ENCODE assay signal across 9 cellular contexts in genomic region chr4:83083925-83084475, GRCh38. TPM values are rescaled to one million over a fixed set of nuclear protein-coding genes. Genes with fewer than 3 reads are reported as not detected.
DNase-seq lines count a peak whose midpoint lies in the region; ATAC-seq and TF ChIP-seq lines count a peak whose summit lies in the region.
"Had no signal": no experiment of that assay in that cellular context is flagged by ENCODE, and none has a peak within 500 bp of the region (broad histone marks: within the 10 kb centered on the region; RNA-seq: fewer than 3 reads in every experiment).

No MANE protein-coding gene starts in this region.

- H3K36me3 Mint-ChIP-seq in glutamatergic neuron (ENCODE audit: unreplicated experiment): peaks cover 11% of the 10 kb centered on the region

- peak in 4 of 5 donors; percentile 41 to 78 (median 55) for DNase-seq in T-helper 1 cell
- peak; percentile 80 for DNase-seq in central memory CD4-positive, alpha-beta T cell
- DNase-seq in stimulated activated CD4-positive, alpha-beta T cell treated with anti-CD3 and anti-CD28 coated beads, Interleukin-12 subunit alpha, Interleukin-12 subunit beta, amount 100 ng/mL, for 4 hours: peak; percentile 11
- no peak for DNase-seq in glutamatergic neuron
- DNase-seq in mucosa of gallbladder (ENCODE audit: low spot score): no peak
- DNase-seq: NCI-H2171 had no signal

- H3K4me3 Mint-ChIP-seq in glutamatergic neuron (ENCODE audit: unreplicated experiment): no peak overlapping the region

- no peak for TF ChIP-seq CTCF in glutamatergic neuron (IDR thresholded peaks at IDR 0.05; ENCODE audit: partially characterized antibody, unreplicated experiment)

- no peak overlapping the region for H3K27ac Mint-ChIP-seq in glutamatergic neuron (ENCODE audit: unreplicated experiment)

- no peaks in the 10 kb centered on the region for H3K4me1 Mint-ChIP-seq in glutamatergic neuron (ENCODE audit: low read depth, unreplicated experiment)

- ATAC-seq in GM21737 (IDR thresholded peaks at IDR 0.05; ENCODE audit: unreplicated experiment): peak; percentile 45
- ATAC-seq in GM21619 (IDR thresholded peaks at IDR 0.05; ENCODE audit: unreplicated experiment): no peak
- ATAC-seq in HG02840 (IDR thresholded peaks at IDR 0.05; ENCODE audit: low FRiP score, unreplicated experiment): no peak

- no peaks in the 10 kb centered on the region for H3K9me3 Mint-ChIP-seq in glutamatergic neuron (ENCODE audit: unreplicated experiment)

- H3K27me3 Mint-ChIP-seq in glutamatergic neuron (ENCODE audit: unreplicated experiment): peaks cover 4% of the 10 kb centered on the region

RNA-seq across cellular contexts. Expression of gene PLAC8, which starts 30.5 kb away (rescaled TPM):
- total RNA-seq in glutamatergic neuron (ENCODE audit: unreplicated experiment) (1.0 TPM), mucosa of gallbladder (8.2 TPM)

RNA-seq across cellular contexts. Expression of gene COPS4, which starts 49.0 kb away (rescaled TPM):
- total RNA-seq in glutamatergic neuron (ENCODE audit: unreplicated experiment): 35.2 TPM
- 31.5 TPM for total RNA-seq in mucosa of gallbladder

Comparison
In these comparisons a context has a peak if more than half of its experiments do, and no peak if none do; other contexts are left out.
1. DNase-seq: peak in T-helper 1 cell (4 of 5), central memory CD4-positive, alpha-beta T cell (single experiment) and stimulated activated CD4-positive, alpha-beta T cell treated with anti-CD3 and anti-CD28 coated beads, Interleukin-12 subunit alpha, Interleukin-12 subunit beta, amount 100 ng/mL, for 4 hours (single experiment); none in glutamatergic neuron (single experiment) and mucosa of gallbladder (single experiment).